ENCODE assay signal across 13 cellular contexts in the genomic region with DNA sequence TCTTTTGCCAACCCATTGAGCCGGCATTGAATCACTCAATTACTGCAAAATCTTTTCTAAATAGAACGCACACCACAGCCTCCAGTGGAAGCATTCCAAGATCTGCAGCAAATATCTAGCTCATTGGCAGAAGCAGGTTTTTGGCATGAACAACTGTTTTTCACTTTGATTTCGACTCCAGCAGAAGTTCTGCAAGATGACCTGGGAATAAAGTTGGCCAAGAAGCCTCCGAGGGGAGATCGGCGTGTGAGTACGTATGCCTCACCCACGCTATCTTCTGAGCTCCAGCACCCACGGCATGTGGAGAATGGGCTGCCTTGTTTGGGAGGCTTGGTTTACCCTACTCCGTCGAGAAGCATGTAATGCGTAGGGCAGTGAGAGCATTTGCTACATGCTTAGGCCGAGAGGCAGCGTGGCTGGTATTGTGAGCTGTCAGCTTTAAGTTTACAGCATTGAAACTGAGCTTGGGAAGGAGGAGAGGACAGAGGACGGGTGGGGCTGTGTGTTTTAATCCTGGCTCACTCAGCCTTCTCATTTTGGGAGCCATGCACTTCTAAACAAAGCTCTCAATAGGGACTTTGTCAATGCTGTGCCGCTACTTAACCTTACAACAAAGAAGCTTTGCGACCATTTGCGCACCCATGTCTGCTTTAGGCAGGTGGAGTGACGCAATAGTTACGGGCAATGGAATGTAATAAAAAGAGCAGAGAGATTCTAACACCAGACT. TPM values are rescaled to one million over a fixed set of nuclear protein-coding genes. Genes with fewer than 3 reads are reported as not detected.
DNase-seq lines count a peak whose midpoint lies in the region; ATAC-seq and TF ChIP-seq lines count a peak whose summit lies in the region.
"Had no signal": no experiment of that assay in that cellular context is flagged by ENCODE, and none has a peak within 500 bp of the region (broad histone marks: within the 10 kb centered on the region; RNA-seq: fewer than 3 reads in every experiment).

No MANE protein-coding gene starts in this region.

- no peaks in the 10 kb centered on the region for H3K27me3 ChIP-seq in GM23338 (ENCODE audit: insufficient read depth)
- no peaks in the 10 kb centered on the region for H3K27me3 ChIP-seq in body of pancreas

- H3K9me3 ChIP-seq in body of pancreas: no peaks in the 10 kb centered on the region

- peaks cover 17% of the 10 kb centered on the region for H3K4me1 Mint-ChIP-seq in GM23338

- TF ChIP-seq POLR2A in body of pancreas (IDR thresholded peaks at IDR 0.05): no peak

- TF ChIP-seq CTCF in GM23338 (conservative IDR thresholded peaks at IDR 0.05; ENCODE audit: low read depth in 2 of 2) (no peak), body of pancreas (IDR thresholded peaks at IDR 0.05) (no peak)

- H3K4me3 Mint-ChIP-seq in GM23338: no peak overlapping the region
- H3K4me3 Mint-ChIP-seq: activated T-helper 17 cell treated with anti-CD3 and anti-CD28 coated beads, Interleukin-2, amount 50 U/mL, for 72 hours; mesothelial cell of epicardium had no signal

- H2AFZ ChIP-seq in GM23338: peak overlapping the region; percentile 84

- H3K27me3 Mint-ChIP-seq in GM23338 (ENCODE audit: insufficient read depth, low read depth, poor library complexity): peaks cover 10% of the 10 kb centered on the region
- H3K27me3 Mint-ChIP-seq: activated T-helper 17 cell treated with anti-CD3 and anti-CD28 coated beads, Interleukin-2, amount 50 U/mL, for 72 hours had no signal

- no peaks in the 10 kb centered on the region for H3K36me3 Mint-ChIP-seq in GM23338 (ENCODE audit: low read depth)
- H3K36me3 Mint-ChIP-seq: mesothelial cell of epicardium had no signal

- H3K9me3 Mint-ChIP-seq in GM23338: no peaks in the 10 kb centered on the region
- H3K9me3 Mint-ChIP-seq: activated T-helper 17 cell treated with anti-CD3 and anti-CD28 coated beads, Interleukin-2, amount 50 U/mL, for 72 hours; mesothelial cell of epicardium had no signal

- no peaks in the 10 kb centered on the region for H3F3A ChIP-seq in GM23338 (replicated peaks; ENCODE audit: low read depth)

- no peak overlapping the region for H3K4me3 ChIP-seq in GM23338
- no peak overlapping the region for H3K4me3 ChIP-seq in body of pancreas

- H3K27ac ChIP-seq in GM23338 (ENCODE audit: low read depth) (no peak overlapping the region), body of pancreas (peak overlapping the region in 1 of 4 donors; percentile 7)

- H3K4me2 ChIP-seq in GM23338: no peak overlapping the region

- H3K9me2 ChIP-seq in GM23338 (ENCODE audit: insufficient read depth): no peaks in the 10 kb centered on the region

- H3K27ac Mint-ChIP-seq in GM23338: no peak overlapping the region
- H3K27ac Mint-ChIP-seq: activated T-helper 17 cell treated with anti-CD3 and anti-CD28 coated beads, Interleukin-2, amount 50 U/mL, for 72 hours; mesothelial cell of epicardium had no signal

- intact Hi-C loops in body of pancreas (cut with DNase I): no loop called here

- H3K4me1 ChIP-seq in GM23338 (ENCODE audit: insufficient read depth) (no peaks in the 10 kb centered on the region; the same call in 1 of the 2 replicates), body of pancreas (peaks cover 26% of the 10 kb centered on the region)

- ATAC-seq in GM23338 (no peak), body of pancreas (no peak), HG03460 (IDR thresholded peaks at IDR 0.05; ENCODE audit: unreplicated experiment) (no peak)
- ATAC-seq: activated T-helper 17 cell treated with anti-CD3 and anti-CD28 coated beads, Interleukin-2, amount 50 U/mL, for 72 hours; Panc1 had no signal

- 60 to 79% methylated on average over 20 of the region's 20 CpGs for WGBS in body of pancreas, 2 donors

- no peaks in the 10 kb centered on the region for H4K20me1 ChIP-seq in GM23338 (replicated peaks; ENCODE audit: insufficient read depth)

- DNase-seq in GM23338 (ENCODE audit: low spot score) (no peak), body of pancreas (peak in 3 of 4 donors; percentile 43 to 47 (median 45)), inferior parietal cortex (ENCODE audit: extremely low spot score) (peak; percentile 65), stromal cell of bone marrow (ENCODE audit: low read depth) (peak; percentile 84), ureter (ENCODE audit: low spot score) (no peak), epidermal melanocyte (ENCODE audit: insufficient read length, low spot score) (no peak)
- DNase-seq in activated effector memory CD4-positive, alpha-beta T cell treated with Interleukin-2 at 50 U/mL for 16 hours: no peak
- DNase-seq: NCI-H1092; stimulated activated CD4-positive, alpha-beta T cell treated with anti-CD3 and anti-CD28 coated beads, Interleukin-1b, Interleukin-23, amount 100 ng/mL, for 48 hours had no signal

- H3K79me2 ChIP-seq in GM23338 (replicated peaks; ENCODE audit: insufficient read depth): no peaks in the 10 kb centered on the region

- no peaks in the 10 kb centered on the region for H3K36me3 ChIP-seq in GM23338 (ENCODE audit: insufficient read depth)
- H3K36me3 ChIP-seq in body of pancreas (replicated peaks in 1 of 2; ENCODE audit: insufficient read depth in 1 of 2, low read depth in 2 of 2): no peaks in the 10 kb centered on the region

TF ChIP-seq in GM23338, 12 proteins besides CTCF, POLR2A, EP300 and RAD21 (continues in another document):
- TF ChIP-seq EZH2phosphoT487 (IDR thresholded peaks at IDR 0.05; ENCODE audit: unreplicated experiment): no peak
- TF ChIP-seq ETS1 (IDR thresholded peaks at IDR 0.05): no peak
- TF ChIP-seq CREB1 (CRISPR knock-in tag; IDR thresholded peaks at IDR 0.05; ENCODE audit: low read depth): no peak

RNA-seq across cellular contexts. Expression of gene PCARE, which starts 10.5 kb away (rescaled TPM):
- not detected in 2 replicates for total RNA-seq in GM23338 (2014; rRNA removed; shearing (Covaris generic))
- not detected in 2 replicates for polyA plus RNA-seq in GM23338 (2016; fragmentation: Nextera tagmentation; extraction: Ambion mirVana)
- total RNA-seq in body of pancreas: not detected
- total RNA-seq in ureter: not detected
- total RNA-seq: activated T-helper 17 cell treated with anti-CD3 and anti-CD28 coated beads, Interleukin-2, amount 50 U/mL, for 72 hours had no signal

RNA-seq across cellular contexts. Expression of gene CLIP4, which starts 51.4 kb away (rescaled TPM):
- total RNA-seq in GM23338 (2014; rRNA removed; shearing (Covaris generic)): 0.14 TPM in 1 of 2 replicates, not detected in the other
- 0.06 TPM in 1 of 2 replicates, not detected in the other for polyA plus RNA-seq in GM23338 (2016; fragmentation: Nextera tagmentation; extraction: Ambion mirVana)
- total RNA-seq in body of pancreas (10 to 100 TPM; 17.5 to 19.7 TPM), ureter (32.8 TPM)

Comparison
In these comparisons a context has a peak if more than half of its experiments do, and no peak if none do; other contexts are left out.
1. DNase-seq: peak in body of pancreas (3 of 4), inferior parietal cortex (single experiment) and stromal cell of bone marrow (single experiment); none in GM23338 (single experiment), activated effector memory CD4-positive, alpha-beta T cell treated with Interleukin-2 at 50 U/mL for 16 hours (single experiment), ureter (single experiment) and epidermal melanocyte (single experiment).
2. RNA of gene CLIP4, which starts 51.4 kb away (total RNA-seq): 32.8 TPM in ureter (single experiment) and 17.5 to 19.7 TPM in body of pancreas; 0.14 TPM in GM23338; every median in the first group is over 10 times any median in the second.